1 cellular context compared by ENCODE assay signal in the genomic region with DNA sequence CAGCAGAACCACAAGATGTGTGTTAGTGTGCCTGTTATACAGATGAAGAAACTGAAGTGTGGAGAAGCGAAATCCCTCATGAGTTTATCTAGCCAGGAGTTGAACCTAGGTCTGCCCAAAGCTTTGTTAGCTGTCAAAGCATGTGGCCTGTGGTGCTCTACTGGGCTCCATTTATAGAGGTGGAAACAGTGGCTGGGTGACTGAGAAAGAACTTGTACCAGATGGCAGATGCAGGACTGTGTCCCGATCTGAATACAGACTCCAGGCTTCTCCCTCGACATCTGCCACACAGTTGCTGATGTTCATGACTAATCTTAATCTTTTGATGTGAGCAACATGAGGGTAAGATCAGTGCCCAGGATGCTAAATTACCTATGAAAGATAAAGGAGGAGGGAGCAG.
TF ChIP-seq lines count a peak whose summit lies in the region.

No MANE protein-coding gene starts in this region.

TF ChIP-seq in IMR-90, 13 proteins besides CTCF, POLR2A, EP300 and RAD21 (continued from another document):
- no peak for TF ChIP-seq MXI1 (IDR thresholded peaks at IDR 0.05; ENCODE audit: borderline replicate concordance, low read depth, low read length)
